Comparison of ENCODE assay signal across 1 cellular context in genomic region chr1:52281518-52281917, GRCh38.
A peak's percentile ranks its signal among the peaks of the same experiment; 100 is the strongest.
TF ChIP-seq lines count a peak whose summit lies in the region.

No MANE protein-coding gene starts in this region.

TF ChIP-seq in HepG2, 621 proteins besides CTCF, POLR2A, EP300 and RAD21 (continued from another document and continues in another):
- TF ChIP-seq ARID3A (IDR thresholded peaks at IDR 0.05; ENCODE audit: low read depth, low read length), result peak; percentile 67
- TF ChIP-seq NR2C2 (CRISPR knock-in tag; IDR thresholded peaks at IDR 0.05; ENCODE audit: borderline replicate concordance), result no peak
- TF ChIP-seq, protein P1, sequence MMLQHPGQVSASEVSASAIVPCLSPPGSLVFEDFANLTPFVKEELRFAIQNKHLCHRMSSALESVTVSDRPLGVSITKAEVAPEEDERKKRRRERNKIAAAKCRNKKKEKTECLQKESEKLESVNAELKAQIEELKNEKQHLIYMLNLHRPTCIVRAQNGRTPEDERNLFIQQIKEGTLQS (CRISPR knock-in tag; IDR thresholded peaks at IDR 0.05), result 0 out of 2 replicates have a peak, but pooled peaks have one; percentile 54
- no peak for TF ChIP-seq MIER3 (CRISPR knock-in tag; IDR thresholded peaks at IDR 0.05; ENCODE audit: borderline replicate concordance)
- peak; percentile 57; the same call in 1 of the 2 replicates for TF ChIP-seq ZGPAT (CRISPR knock-in tag; IDR thresholded peaks at IDR 0.05)
- TF ChIP-seq, protein P2, sequence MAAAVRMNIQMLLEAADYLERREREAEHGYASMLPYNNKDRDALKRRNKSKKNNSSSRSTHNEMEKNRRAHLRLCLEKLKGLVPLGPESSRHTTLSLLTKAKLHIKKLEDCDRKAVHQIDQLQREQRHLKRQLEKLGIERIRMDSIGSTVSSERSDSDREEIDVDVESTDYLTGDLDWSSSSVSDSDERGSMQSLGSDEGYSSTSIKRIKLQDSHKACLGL (CRISPR knock-in tag; IDR thresholded peaks at IDR 0.05), result no peak
- TF ChIP-seq, protein P3, sequence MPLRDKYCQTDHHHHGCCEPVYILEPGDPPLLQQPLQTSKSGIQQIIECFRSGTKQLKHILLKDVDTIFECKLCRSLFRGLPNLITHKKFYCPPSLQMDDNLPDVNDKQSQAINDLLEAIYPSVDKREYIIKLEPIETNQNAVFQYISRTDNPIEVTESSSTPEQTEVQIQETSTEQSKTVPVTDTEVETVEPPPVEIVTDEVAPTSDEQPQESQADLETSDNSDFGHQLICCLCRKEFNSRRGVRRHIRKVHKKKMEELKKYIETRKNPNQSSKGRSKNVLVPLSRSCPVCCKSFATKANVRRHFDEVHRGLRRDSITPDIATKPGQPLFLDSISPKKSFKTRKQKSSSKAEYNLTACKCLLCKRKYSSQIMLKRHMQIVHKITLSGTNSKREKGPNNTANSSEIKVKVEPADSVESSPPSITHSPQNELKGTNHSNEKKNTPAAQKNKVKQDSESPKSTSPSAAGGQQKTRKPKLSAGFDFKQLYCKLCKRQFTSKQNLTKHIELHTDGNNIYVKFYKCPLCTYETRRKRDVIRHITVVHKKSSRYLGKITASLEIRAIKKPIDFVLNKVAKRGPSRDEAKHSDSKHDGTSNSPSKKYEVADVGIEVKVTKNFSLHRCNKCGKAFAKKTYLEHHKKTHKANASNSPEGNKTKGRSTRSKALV (CRISPR knock-in tag; IDR thresholded peaks at IDR 0.05), result no peak
- TF ChIP-seq FOSL2 (CRISPR knock-in tag; IDR thresholded peaks at IDR 0.05), result peak; percentile 76
- TF ChIP-seq SOX6 (IDR thresholded peaks at IDR 0.05), result no peak
- TF ChIP-seq SOX6 (CRISPR knock-in tag; IDR thresholded peaks at IDR 0.05), result peak; percentile 83
- no peak for TF ChIP-seq ZNF350 (CRISPR knock-in tag; IDR thresholded peaks at IDR 0.05; ENCODE audit: borderline replicate concordance, low read depth)
- TF ChIP-seq GRHL1 (CRISPR knock-in tag; conservative IDR thresholded peaks at IDR 0.05), result no peak
- no peak for TF ChIP-seq ZNF232 (CRISPR knock-in tag; IDR thresholded peaks at IDR 0.05; ENCODE audit: borderline replicate concordance)
- TF ChIP-seq ZKSCAN8 (CRISPR knock-in tag; IDR thresholded peaks at IDR 0.05; ENCODE audit: borderline replicate concordance), result peak; percentile 89; the same call in 1 of the 2 replicates
- no peak for TF ChIP-seq GTF2F1 (IDR thresholded peaks at IDR 0.05; ENCODE audit: low read length)
- no peak for TF ChIP-seq ZNF260 (CRISPR knock-in tag; IDR thresholded peaks at IDR 0.05; ENCODE audit: borderline replicate concordance, low read depth)
- no peak for TF ChIP-seq ZNF558 (CRISPR knock-in tag; IDR thresholded peaks at IDR 0.05; ENCODE audit: borderline replicate concordance)
- TF ChIP-seq ISL2 (CRISPR knock-in tag; IDR thresholded peaks at IDR 0.05), result peak; percentile 90
- no peak for TF ChIP-seq NR2F1 (CRISPR knock-in tag; IDR thresholded peaks at IDR 0.05)
- TF ChIP-seq KDM2A (CRISPR knock-in tag; IDR thresholded peaks at IDR 0.05; ENCODE audit: borderline replicate concordance, low read depth), result no peak
- no peak for TF ChIP-seq ATRX (CRISPR knock-in tag; IDR thresholded peaks at IDR 0.05; ENCODE audit: borderline replicate concordance)
- TF ChIP-seq, protein P4, sequence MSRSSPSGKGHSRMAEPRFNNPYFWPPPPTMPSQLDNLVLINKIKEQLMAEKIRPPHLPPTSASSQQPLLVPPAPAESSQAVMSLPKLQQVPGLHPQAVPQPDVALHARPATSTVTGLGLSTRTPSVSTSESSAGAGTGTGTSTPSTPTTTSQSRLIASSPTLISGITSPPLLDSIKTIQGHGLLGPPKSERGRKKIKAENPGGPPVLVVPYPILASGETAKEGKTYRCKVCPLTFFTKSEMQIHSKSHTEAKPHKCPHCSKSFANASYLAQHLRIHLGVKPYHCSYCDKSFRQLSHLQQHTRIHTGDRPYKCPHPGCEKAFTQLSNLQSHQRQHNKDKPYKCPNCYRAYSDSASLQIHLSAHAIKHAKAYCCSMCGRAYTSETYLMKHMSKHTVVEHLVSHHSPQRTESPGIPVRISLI (CRISPR knock-in tag; IDR thresholded peaks at IDR 0.05; ENCODE audit: borderline replicate concordance), result peak; percentile 57; the same call in 1 of the 2 replicates
- no peak for TF ChIP-seq XRCC5 (optimal IDR thresholded peaks at IDR 0.05; ENCODE audit: low read length)
- peak; percentile 82 for TF ChIP-seq PPARG (CRISPR knock-in tag; conservative IDR thresholded peaks at IDR 0.05)
- peak; percentile 72 for TF ChIP-seq CREM (IDR thresholded peaks at IDR 0.05)
- no peak for TF ChIP-seq CREM (CRISPR knock-in tag; IDR thresholded peaks at IDR 0.05)
- TF ChIP-seq FOXA3 (CRISPR knock-in tag; IDR thresholded peaks at IDR 0.05), result peak; percentile 82
- TF ChIP-seq MEIS2 (CRISPR knock-in tag; IDR thresholded peaks at IDR 0.05), result no peak
- peak; percentile 87; the same call in 1 of the 2 replicates for TF ChIP-seq AHDC1 (CRISPR knock-in tag; IDR thresholded peaks at IDR 0.05; ENCODE audit: borderline replicate concordance)
- peak; percentile 95 for TF ChIP-seq PITX1 (CRISPR knock-in tag; IDR thresholded peaks at IDR 0.05)
- peak; percentile 94 for TF ChIP-seq FOXO1 (CRISPR knock-in tag; IDR thresholded peaks at IDR 0.05)
- TF ChIP-seq PHF21A (CRISPR knock-in tag; IDR thresholded peaks at IDR 0.05), result 0 out of 2 replicates have a peak, but pooled peaks have one; percentile 32
- TF ChIP-seq HMG20A (CRISPR knock-in tag; IDR thresholded peaks at IDR 0.05; ENCODE audit: borderline replicate concordance), result peak; percentile 76; the same call in 1 of the 2 replicates
- TF ChIP-seq CEBPB (IDR thresholded peaks at IDR 0.05; ENCODE audit: borderline replicate concordance, low read depth, low read length), result 0 out of 2 replicates have a peak, but pooled peaks have one; percentile 42
- peak; percentile 99 for TF ChIP-seq ETV5 (CRISPR knock-in tag; IDR thresholded peaks at IDR 0.05; ENCODE audit: borderline replicate concordance)
- TF ChIP-seq ATF4 (CRISPR knock-in tag; IDR thresholded peaks at IDR 0.05), result no peak
- TF ChIP-seq FOXA1 (IDR thresholded peaks at IDR 0.05), result no peak
- peak; percentile 82 for TF ChIP-seq FOXA1 (CRISPR knock-in tag; IDR thresholded peaks at IDR 0.05)
- no peak for TF ChIP-seq ZBTB7A (CRISPR knock-in tag; IDR thresholded peaks at IDR 0.05)
- TF ChIP-seq RCOR2 (CRISPR knock-in tag; IDR thresholded peaks at IDR 0.05), result peak; percentile 73; the same call in 1 of the 2 replicates
- TF ChIP-seq MTF1 (CRISPR knock-in tag; IDR thresholded peaks at IDR 0.05), result no peak
- TF ChIP-seq, protein P5, sequence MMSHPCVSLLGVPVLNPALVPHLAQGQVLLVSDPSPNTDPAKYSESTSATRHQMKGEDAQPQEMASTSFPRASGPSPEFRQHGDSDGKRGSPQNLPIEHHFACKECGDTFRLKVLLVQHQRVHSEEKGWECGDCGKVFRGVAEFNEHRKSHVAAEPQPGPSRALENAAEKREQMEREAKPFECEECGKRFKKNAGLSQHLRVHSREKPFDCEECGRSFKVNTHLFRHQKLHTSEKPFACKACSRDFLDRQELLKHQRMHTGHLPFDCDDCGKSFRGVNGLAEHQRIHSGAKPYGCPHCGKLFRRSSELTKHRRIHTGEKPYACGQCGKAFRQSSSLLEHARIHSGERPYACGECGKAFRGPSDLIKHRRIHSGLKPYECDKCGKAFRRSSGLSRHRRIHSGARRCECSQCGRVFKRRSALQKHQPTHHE (CRISPR knock-in tag; IDR thresholded peaks at IDR 0.05; ENCODE audit: borderline replicate concordance), result no peak
- TF ChIP-seq ZNF282 (IDR thresholded peaks at IDR 0.05; ENCODE audit: partially characterized antibody), result no peak
- TF ChIP-seq, protein P6, sequence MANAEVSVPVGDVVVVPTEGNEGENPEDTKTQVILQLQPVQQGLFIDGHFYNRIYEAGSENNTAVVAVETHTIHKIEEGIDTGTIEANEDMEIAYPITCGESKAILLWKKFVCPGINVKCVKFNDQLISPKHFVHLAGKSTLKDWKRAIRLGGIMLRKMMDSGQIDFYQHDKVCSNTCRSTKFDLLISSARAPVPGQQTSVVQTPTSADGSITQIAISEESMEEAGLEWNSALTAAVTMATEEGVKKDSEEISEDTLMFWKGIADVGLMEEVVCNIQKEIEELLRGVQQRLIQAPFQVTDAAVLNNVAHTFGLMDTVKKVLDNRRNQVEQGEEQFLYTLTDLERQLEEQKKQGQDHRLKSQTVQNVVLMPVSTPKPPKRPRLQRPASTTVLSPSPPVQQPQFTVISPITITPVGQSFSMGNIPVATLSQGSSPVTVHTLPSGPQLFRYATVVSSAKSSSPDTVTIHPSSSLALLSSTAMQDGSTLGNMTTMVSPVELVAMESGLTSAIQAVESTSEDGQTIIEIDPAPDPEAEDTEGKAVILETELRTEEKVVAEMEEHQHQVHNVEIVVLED (CRISPR knock-in tag; IDR thresholded peaks at IDR 0.05; ENCODE audit: borderline replicate concordance), result no peak
- no peak for TF ChIP-seq GZF1 (CRISPR knock-in tag; IDR thresholded peaks at IDR 0.05)
- TF ChIP-seq DPF2 (CRISPR knock-in tag; IDR thresholded peaks at IDR 0.05; ENCODE audit: borderline replicate concordance, low read depth), result peak; percentile 82
- no peak for TF ChIP-seq HOXA9 (CRISPR knock-in tag; IDR thresholded peaks at IDR 0.05; ENCODE audit: borderline replicate concordance)
- no peak for TF ChIP-seq ZNF510 (CRISPR knock-in tag; IDR thresholded peaks at IDR 0.05; ENCODE audit: low read depth)
- TF ChIP-seq HOXD1 (CRISPR knock-in tag; IDR thresholded peaks at IDR 0.05), result peak; percentile 61; the same call in 1 of the 2 replicates
